6 cellular contexts compared by ENCODE assay signal in genomic region chr7:102376964-102377363, GRCh38. TPM values are rescaled to one million over a fixed set of nuclear protein-coding genes. Genes with fewer than 3 reads are reported as not detected.
"Had no signal": no experiment of that assay in that cellular context is flagged by ENCODE, and none has a peak within 500 bp of the region (broad histone marks: within the 10 kb centered on the region; RNA-seq: fewer than 3 reads in every experiment).

No MANE protein-coding gene starts in this region.

RNA-seq across cellular contexts. Expression of gene SPDYE6, which starts 20.7 kb away (rescaled TPM):
- total RNA-seq: ascending aorta; cardiac muscle cell; chondrocyte; SJCRH30; T-helper 1 cell treated with Interleukin-12 subunit alpha and Interleukin-12 subunit beta and Interleukin-4 antibody, amounts not matched to agents 30 ng/mL and 1 ng/mL, for 36 hours; WTC11 had no signal
